Comparison of ENCODE assay signal across 25 cellular contexts in genomic region chr6:83008631-83009030, GRCh38. TPM values are rescaled to one million over a fixed set of nuclear protein-coding genes. Genes with fewer than 3 reads are reported as not detected.
DNase-seq lines count a peak whose midpoint lies in the region; ATAC-seq, FAIRE-seq and TF ChIP-seq lines count a peak whose summit lies in the region.
"Had no signal": no experiment of that assay in that cellular context is flagged by ENCODE, and none has a peak within 500 bp of the region (broad histone marks: within the 10 kb centered on the region; RNA-seq: fewer than 3 reads in every experiment).

No MANE protein-coding gene starts in this region.

- ATAC-seq in A549 (no peak), GM18868 (IDR thresholded peaks at IDR 0.05; ENCODE audit: unreplicated experiment) (no peak), HG02981 (IDR thresholded peaks at IDR 0.05; ENCODE audit: unreplicated experiment) (no peak)
- ATAC-seq: heart left ventricle, left lobe of liver, Right ventricle myocardium inferior had no signal

- CTCF ChIA-PET in A549 (lab: Yijun Ruan, JAX), result no interaction called here

- H3K4me3 ChIP-seq in A549 (no peak overlapping the region), fibroblast of villous mesenchyme (ENCODE audit: low read depth, low read length) (no peak overlapping the region), testis (no peak overlapping the region)
- H3K4me3 ChIP-seq: heart left ventricle, smooth muscle cell had no signal

- peak overlapping the region; percentile 19; the same call in 2 of the 3 replicates for H3K4me2 ChIP-seq in A549
- H3K4me2 ChIP-seq: smooth muscle cell had no signal

- no peak for TF ChIP-seq RAD21 in A549 (conservative IDR thresholded peaks at IDR 0.05 in 1 of 2, IDR thresholded peaks at IDR 0.05 in 1 of 2)

- POLR2A ChIA-PET in A549 (lab: Yijun Ruan, JAX), result no interaction called here

- intact Hi-C loops in testis (cut with DNase I; ENCODE audit: low total_unique reads), result no loop called here

- WGBS in A549 (ENCODE audit: missing lambda C conversion rate), result 0% methylated on average over 1 of the region's 1 CpG
- 56 to 58% methylated on average over 1 of the region's 1 CpG for WGBS in testis, 2 donors

- no peak for FAIRE-seq in A549 (lab: Jason Lieb, UNC)
- FAIRE-seq: bronchial epithelial cell had no signal

- no peaks in the 10 kb centered on the region for H3K36me3 ChIP-seq in testis (ENCODE audit: low read depth, missing control alignments)
- H3K36me3 ChIP-seq: heart left ventricle had no signal

- TF ChIP-seq CTCF in A549 (IDR thresholded peaks at IDR 0.05), result no peak
- TF ChIP-seq CTCF in fibroblast of villous mesenchyme (IDR thresholded peaks at IDR 0.05; ENCODE audit: insufficient read depth, low read depth, low read length), result no peak
- TF ChIP-seq CTCF in testis (IDR thresholded peaks at IDR 0.05), result no peak

- H3K27me3 ChIP-seq in testis, result no peaks in the 10 kb centered on the region
- H3K27me3 ChIP-seq: heart left ventricle had no signal

- TF ChIP-seq EP300 in A549 (IDR thresholded peaks at IDR 0.05), result no peak

- peaks cover 11% of the 10 kb centered on the region; the same call in 2 of the 3 replicates for H3K4me1 ChIP-seq in A549
- no peaks in the 10 kb centered on the region for H3K4me1 ChIP-seq in testis

- peak in 1 of 2 experiments; percentile 12 for DNase-seq in A549 (ENCODE audit: low read depth in 1 of 2, low spot score in 1 of 2)
- DNase-seq in DMS53 treated with DMSO at 0.1 percent for 48 hours (lab: John Stamatoyannopoulos, UW; ENCODE audit: unreplicated experiment), result peak; percentile 20
- DNase-seq in NCI-H69 (lab: John Stamatoyannopoulos, UW), result peak; percentile 91
- DNase-seq in fibroblast of villous mesenchyme (ENCODE audit: low read depth), result peak; percentile 36
- no peak for DNase-seq in HuH-7 (ENCODE audit: low spot score)
- no peak for DNase-seq in testis
- DNase-seq: activated CD4-positive, alpha-beta memory T cell treated with anti-CD3 and anti-CD28 coated beads, Interleukin-2, amount 10 ng/mL, durations not matched to agents 7 days and 5 days; activated CD4-positive, CD25-positive, alpha-beta regulatory T cell; activated naive CD4-positive, alpha-beta T cell treated with Interleukin-2 at 50 U/mL for 16 hours; activated T-cell treated with anti-CD3 and anti-CD28 coated beads, Interleukin-2, amount 50 U/mL, for 24 hours; heart left ventricle; Kasumi-1; midbrain; NCI-H1092; NCI-H2171 treated with DMSO at 0.1 percent for 48 hours; NCI-H526 treated with DMSO at 0.1 percent for 48 hours; stimulated activated CD4-positive, alpha-beta T cell treated with anti-CD3 and anti-CD28 coated beads, Interleukin-2, amount 100 ng/mL, for 48 hours; stimulated activated naive CD4-positive, alpha-beta T cell had no signal

- H3K27ac ChIP-seq in A549 (no peak overlapping the region), testis (no peak overlapping the region)
- H3K27ac ChIP-seq: C4-2B, heart left ventricle had no signal

- H3K9me3 ChIP-seq in A549 (no peaks in the 10 kb centered on the region), testis (no peaks in the 10 kb centered on the region)
- H3K9me3 ChIP-seq: heart left ventricle had no signal

- TF ChIP-seq POLR2A in A549 (IDR thresholded peaks at IDR 0.05; ENCODE audit: low read length) (no peak), testis (IDR thresholded peaks at IDR 0.05) (no peak)

TF ChIP-seq in A549, 52 proteins besides CTCF, POLR2A, EP300 and RAD21:
- TF ChIP-seq KDM5A (IDR thresholded peaks at IDR 0.05) (no peak), ZFP36 (IDR thresholded peaks at IDR 0.05; ENCODE audit: borderline replicate concordance, partially characterized antibody) (no peak)

RNA-seq across cellular contexts. Expression of gene UBE3D, which starts 57.0 kb away (rescaled TPM):
- 6.2 and 6.5 TPM in 2 replicates for polyA plus RNA-seq in A549 (2011; rRNA removed)
- polyA plus RNA-seq in A549 (2012; cell fraction: cytosol; rRNA removed), result 2.2 and 2.4 TPM in 2 replicates
- polyA plus RNA-seq in A549 (2012; cell fraction: nucleus; rRNA removed), result 1.5 and 2.5 TPM in 2 replicates
- polyA plus RNA-seq in A549 (2017; fragmentation: RNase III; extraction: RNeasy Plus Mini Kit Qiagen cat#74134 plus additional on column Dnase treatment), result 4.0 to 4.9 TPM (median 4.4 TPM) in 3 replicates
- 6.7 TPM in 2 replicates for polyA minus RNA-seq in A549 (2011; rRNA and poly(A)+ RNA removed)
- 7.4 and 9.5 TPM in 2 replicates for total RNA-seq in fibroblast of villous mesenchyme
- total RNA-seq in testis, result 10 to 100 TPM; 13.9 to 16.4 TPM
- 2.4 TPM for polyA plus RNA-seq in testis (ENCODE audit: insufficient read depth, low read depth, low replicate concordance)

RNA-seq across cellular contexts. Expression of gene DOP1A, which starts 58.8 kb away (rescaled TPM):
- polyA plus RNA-seq in A549 (2011; rRNA removed) (5.9 and 7.0 TPM in 2 replicates), A549 (2017; fragmentation: RNase III; extraction: RNeasy Plus Mini Kit Qiagen cat#74134 plus additional on column Dnase treatment) (2.2 to 2.6 TPM (median 2.5 TPM) in 3 replicates), testis (ENCODE audit: insufficient read depth, low read depth, low replicate concordance) (31.4 TPM)
- polyA plus RNA-seq in A549 (2012; cell fraction: cytosol; rRNA removed), result 0.67 and 0.79 TPM in 2 replicates
- 1.3 and 2.4 TPM in 2 replicates for polyA plus RNA-seq in A549 (2012; cell fraction: nucleus; rRNA removed)
- 6.7 and 8.4 TPM in 2 replicates for polyA minus RNA-seq in A549 (2011; rRNA and poly(A)+ RNA removed)
- total RNA-seq in fibroblast of villous mesenchyme (25.8 and 44.0 TPM in 2 replicates), testis (10 to 100 TPM; 68.7 to 72.7 TPM)

Comparison
In these comparisons a context has a peak if more than half of its experiments do, and no peak if none do; other contexts are left out.
1. DNase-seq: peak in DMS53 treated with DMSO at 0.1 percent for 48 hours (single experiment), NCI-H69 (single experiment) and fibroblast of villous mesenchyme (single experiment); none in HuH-7 (single experiment) and testis (single experiment).